ENCODE assay signal across 1 cellular context in genomic region chr1:201905234-201905890, GRCh38.
TF ChIP-seq lines count a peak whose summit lies in the region.

No MANE protein-coding gene starts in this region.

TF ChIP-seq in SK-N-SH, 30 proteins besides CTCF, POLR2A, EP300 and RAD21 (continued from another document):
- no peak for TF ChIP-seq REST (IDR thresholded peaks at IDR 0.05; ENCODE audit: low read depth, low read length)
